8 cellular contexts compared by ENCODE assay signal in genomic region chr19:11964496-11964857, GRCh38. TPM values are rescaled to one million over a fixed set of nuclear protein-coding genes. Genes with fewer than 3 reads are reported as not detected.
DNase-seq lines count a peak whose midpoint lies in the region; ATAC-seq and TF ChIP-seq lines count a peak whose summit lies in the region.

No MANE protein-coding gene starts in this region.

- DNase-seq in AG10803 (ENCODE audit: low read depth) (no peak), HFFc6 (peak; percentile 17), astrocyte of the cerebellum (ENCODE audit: low read depth) (no peak), left colon (no peak), tibial artery (no peak)
- DNase-seq in activated CD4-positive, CD25-positive, alpha-beta regulatory T cell treated with anti-CD3 and anti-CD28 coated beads, Interleukin-2, amount 50 U/mL, for 72 hours = no peak

- H3K4me1 ChIP-seq in tibial artery = peaks cover 0 to 27% (median 14%) of the 10 kb centered on the region in 4 donors

- H3K4me1 Mint-ChIP-seq in HFFc6 (ENCODE audit: low read depth) = peaks cover 21% of the 10 kb centered on the region

- in situ Hi-C loops in astrocyte of the cerebellum (cut with HindIII; ENCODE audit: low sequenced_read_pairs) = no loop called here

- peaks cover 4% of the 10 kb centered on the region for H3K27me3 Mint-ChIP-seq in HFFc6 (ENCODE audit: insufficient read depth)

- no peaks in the 10 kb centered on the region; the same call in 1 of the 2 replicates for H3K36me3 Mint-ChIP-seq in HFFc6 (ENCODE audit: low read depth)

- H3K27ac Mint-ChIP-seq in HFFc6 = peak overlapping the region; percentile 91

- H3K27ac ChIP-seq in tibial artery = peak overlapping the region; percentile 93 to 96

- peak; percentile 30 for TF ChIP-seq CTCF in AG10803 (conservative IDR thresholded peaks at IDR 0.05; ENCODE audit: low read length)
- no peak for TF ChIP-seq CTCF in HFFc6 (IDR thresholded peaks at IDR 0.05)
- no peak for TF ChIP-seq CTCF in astrocyte of the cerebellum (IDR thresholded peaks at IDR 0.05; ENCODE audit: low read depth, low read length, missing control alignments)
- peak in 1 of 2 experiments; percentile 18 for TF ChIP-seq CTCF in tibial artery (IDR thresholded peaks at IDR 0.05)

- H3K4me3 ChIP-seq in AG10803 (ENCODE audit: low read length) (peak overlapping the region; percentile 94), astrocyte of the cerebellum (ENCODE audit: low read depth, low read length) (peak overlapping the region; percentile 56), tibial artery (peak overlapping the region; percentile 59 to 63)

- peak; percentile 35 for ATAC-seq in left colon
- ATAC-seq in HG03460 (IDR thresholded peaks at IDR 0.05; ENCODE audit: unreplicated experiment) = no peak
- no peak for ATAC-seq in HG03159 (IDR thresholded peaks at IDR 0.05; ENCODE audit: unreplicated experiment)

- no peaks in the 10 kb centered on the region; the same call in 1 of the 2 replicates for H3K9me3 Mint-ChIP-seq in HFFc6

- no peaks in the 10 kb centered on the region for H3K9me3 ChIP-seq in tibial artery

- intact Hi-C loops in left colon (cut with DNase I, micrococcal nuclease) = no loop called here
- intact Hi-C loops in tibial artery (cut with DNase I; ENCODE audit: low total_unique reads) = loop anchor here (2.0 kb wide), 3 partner anchors 24 to 176 kb away; partner anchors contain the start of genes ZNF20 and ZNF700

- peak overlapping the region; percentile 91 for H3K4me3 Mint-ChIP-seq in HFFc6

- H3K36me3 ChIP-seq in tibial artery = no peaks in the 10 kb centered on the region

- H3K27me3 ChIP-seq in tibial artery = no peaks in the 10 kb centered on the region

RNA-seq across cellular contexts. Expression of gene ZNF763, which starts 0.4 kb away (rescaled TPM):
- total RNA-seq in HFFc6 (2021; fragmentation: NEBNext Ultra II Directional; extraction: Animal tissue kit (Norgen Biotek cat#: 25700)) = 1 to 10 TPM in 4 of 6 experiments, under 1 TPM in 2; 0.85 to 1.7 (median 1.1) TPM
- total RNA-seq in left colon = 1 to 10 TPM; 6.0 to 7.8 TPM

RNA-seq across cellular contexts. Expression of gene ZNF700, which starts 39.6 kb away (rescaled TPM):
- total RNA-seq in HFFc6 (2021; fragmentation: NEBNext Ultra II Directional; extraction: Animal tissue kit (Norgen Biotek cat#: 25700)) = 1 to 10 TPM; 4.6 to 6.0 (median 5.2) TPM
- 10 to 100 TPM; 16.4 to 20.0 TPM for total RNA-seq in left colon
